ENCODE assay signal across 9 cellular contexts in the genomic region with DNA sequence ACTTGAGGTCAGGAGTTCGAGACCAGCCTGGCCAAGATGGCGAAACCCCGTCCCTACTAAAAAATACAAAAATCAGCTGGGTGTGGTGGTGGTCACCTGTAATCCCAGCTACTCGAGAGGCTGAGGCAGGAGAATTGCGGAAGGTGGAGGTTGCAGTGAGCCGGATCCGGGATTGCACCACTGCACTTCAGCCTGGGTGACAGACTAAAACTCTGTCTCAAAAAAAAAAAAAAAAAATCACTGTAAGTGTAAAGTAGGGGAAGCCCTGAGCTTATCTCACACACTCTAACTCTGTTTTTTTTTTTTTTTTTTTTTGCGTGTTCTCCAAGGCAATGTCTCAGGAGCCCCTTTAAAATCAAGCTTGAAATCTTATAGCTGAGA. TPM values are rescaled to one million over a fixed set of nuclear protein-coding genes. Genes with fewer than 3 reads are reported as not detected.
A peak's percentile ranks its signal among the peaks of the same experiment; 100 is the strongest.
DNase-seq lines count a peak whose midpoint lies in the region; ATAC-seq, FAIRE-seq and TF ChIP-seq lines count a peak whose summit lies in the region.
"Had no signal": no experiment of that assay in that cellular context is flagged by ENCODE, and none has a peak within 500 bp of the region (broad histone marks: within the 10 kb centered on the region; RNA-seq: fewer than 3 reads in every experiment).

No MANE protein-coding gene starts in this region.

- peak overlapping the region; percentile 87 for H3K4me2 ChIP-seq in HCT116 (ENCODE audit: low read length)

- H3K9me2 ChIP-seq in HCT116 (ENCODE audit: insufficient read depth): no peaks in the 10 kb centered on the region

- H3K9me3 ChIP-seq in HCT116 (ENCODE audit: control insufficient read depth in 1 of 2, insufficient read depth in 1 of 2, low read depth in 1 of 2, low read length in 2 of 2) (no peaks in the 10 kb centered on the region), small intestine (ENCODE audit: control insufficient read depth, low read depth) (no peaks in the 10 kb centered on the region)

- H3K9me3 Mint-ChIP-seq in activated CD8-positive, alpha-beta T cell treated with anti-CD3 and anti-CD28 coated beads, Interleukin-2, amount 10 ng/mL, durations not matched to agents 7 days and 5 days (ENCODE audit: insufficient read depth): no peaks in the 10 kb centered on the region

- H3K36me3 ChIP-seq in HCT116 (ENCODE audit: control insufficient read depth in 1 of 2, insufficient read depth in 2 of 2, low read length in 2 of 2) (no peaks in the 10 kb centered on the region), small intestine (ENCODE audit: control insufficient read depth in 2 of 2, insufficient read depth in 2 of 2, low read length in 2 of 2) (no peaks in the 10 kb centered on the region)

- 46 to 48% (median 47%) methylated on average over 7 to 8 of the region's 8 CpGs for WGBS in small intestine, 3 donors

- BruUV-seq in HCT116 (replicated peaks; lab: Mats Ljungman, UMichigan): no TSS peak

- peak overlapping the region; percentile 75 for H3K4me3 Mint-ChIP-seq in activated CD8-positive, alpha-beta T cell treated with anti-CD3 and anti-CD28 coated beads, Interleukin-2, amount 10 ng/mL, durations not matched to agents 7 days and 5 days

- TF ChIP-seq RAD21 in HCT116 (IDR thresholded peaks at IDR 0.05; ENCODE audit: low read depth): no peak

- peak overlapping the region; percentile 77 for H2AFZ ChIP-seq in HCT116 (ENCODE audit: low read depth, low read length, poor library complexity, severe bottlenecking)

- RAD21 ChIA-PET in HCT116 (lab: Charles Lee; ENCODE audit: low non-redundant PET in 1 of 2, low total read pairs in 2 of 2, uncharacterized antibody in 2 of 2, unreplicated experiment in 2 of 2): interaction anchor here (0.6 to 1.5 kb wide), 4 partner anchors 13 to 487 kb away, joined by 3 read pairs; no protein-coding TSS in a partner anchor

- no peaks in the 10 kb centered on the region for H4K20me1 ChIP-seq in HCT116 (ENCODE audit: insufficient read depth)

- no peak for TF ChIP-seq CTCF in HCT116 (IDR thresholded peaks at IDR 0.05 in 2 of 3, conservative IDR thresholded peaks at IDR 0.05 in 1 of 3; ENCODE audit: borderline replicate concordance in 1 of 3, insufficient read depth in 1 of 3, low read depth in 2 of 3, low read length in 2 of 3)

- ATAC-seq in HCT116: no peak
- ATAC-seq in activated CD8-positive, alpha-beta T cell treated with anti-CD3 and anti-CD28 coated beads, Interleukin-2, amount 10 ng/mL, durations not matched to agents 7 days and 5 days: peak; percentile 17
- peak; percentile 17 for ATAC-seq in left ventricle myocardium superior

- intact Hi-C loops in HCT116 (cut with micrococcal nuclease) (loop anchor here (2.0 kb wide), 1 partner anchor 116 kb away; no protein-coding TSS in a partner anchor), left ventricle myocardium superior (cut with micrococcal nuclease) (loop anchor here (10.0 kb wide), 1 partner anchor 114 kb away; the partner anchor contains the start of gene BAZ2A)

- H3K79me2 ChIP-seq in HCT116 (ENCODE audit: insufficient read depth, low read length): peaks cover 42% of the 10 kb centered on the region

- POLR2A ChIA-PET in HCT116 (lab: Charles Lee): interaction anchor here (1.0 to 1.6 kb wide), 7 partner anchors 8 to 167 kb away, joined by 3 to 9 read pairs (median 3); partner anchors contain the start of genes PTGES3 and STAT2
- POLR2A ChIA-PET in activated CD8-positive, alpha-beta T cell treated with anti-CD3 and anti-CD28 coated beads, Interleukin-2, amount 10 ng/mL, durations not matched to agents 7 days and 5 days (lab: Charles Lee): interaction anchor here (0.6 to 2.0 kb wide), 4 partner anchors 18 to 111 kb away, joined by 3 to 9 read pairs (median 3); partner anchors contain the start of gene BAZ2A

- DNase-seq in HCT116 (ENCODE audit: low read depth, low spot score) (no peak), left ventricle myocardium superior (no peak), small intestine (no peak), UCSD-AML1 (lab: John Stamatoyannopoulos, UW; ENCODE audit: unreplicated experiment) (no peak), SHP77 treated with DMSO at 0.1 percent for 48 hours (lab: John Stamatoyannopoulos, UW) (no peak), anterior cingulate cortex (lab: John Stamatoyannopoulos, UW) (no peak), NCI-H345 treated with DMSO at 0.1 percent for 48 hours (lab: John Stamatoyannopoulos, UW; ENCODE audit: unreplicated experiment) (no peak)
- no peak for DNase-seq in activated CD8-positive, alpha-beta T cell treated with anti-CD3 and anti-CD28 coated beads, Interleukin-2, amount 10 ng/mL, durations not matched to agents 7 days and 5 days

- H3K27ac ChIP-seq in HCT116 (ENCODE audit: low read depth, low read length): peak overlapping the region; percentile 76
- H3K27ac ChIP-seq in small intestine (ENCODE audit: low read depth in 1 of 2, low read length in 1 of 2): peak overlapping the region; percentile 41 to 88

- no peaks in the 10 kb centered on the region for H3K36me3 Mint-ChIP-seq in activated CD8-positive, alpha-beta T cell treated with anti-CD3 and anti-CD28 coated beads, Interleukin-2, amount 10 ng/mL, durations not matched to agents 7 days and 5 days (ENCODE audit: low read depth)

- H3K4me1 Mint-ChIP-seq in activated CD8-positive, alpha-beta T cell treated with anti-CD3 and anti-CD28 coated beads, Interleukin-2, amount 10 ng/mL, durations not matched to agents 7 days and 5 days (ENCODE audit: low read depth): peaks cover 31% of the 10 kb centered on the region

- no peaks in the 10 kb centered on the region for H3K27me3 ChIP-seq in HCT116 (ENCODE audit: insufficient read depth, low read length)
- no peaks in the 10 kb centered on the region for H3K27me3 ChIP-seq in small intestine (ENCODE audit: control insufficient read depth in 2 of 2, insufficient read depth in 2 of 2, low read length in 2 of 2)

- peak overlapping the region; percentile 59 to 82 for H3K4me3 ChIP-seq in HCT116 (replicated peaks in 1 of 2; ENCODE audit: low read depth in 1 of 2, low read length in 2 of 2)
- peak overlapping the region in 1 of 2 donors; percentile 54 for H3K4me3 ChIP-seq in small intestine (ENCODE audit: low read depth in 1 of 2, low read length in 2 of 2)

- no peaks in the 10 kb centered on the region for H3K27me3 Mint-ChIP-seq in activated CD8-positive, alpha-beta T cell treated with anti-CD3 and anti-CD28 coated beads, Interleukin-2, amount 10 ng/mL, durations not matched to agents 7 days and 5 days (ENCODE audit: low read depth)

- H3K4me1 ChIP-seq in HCT116 (ENCODE audit: control insufficient read depth in 1 of 2, insufficient read depth in 2 of 2, low read length in 2 of 2) (peaks cover 56 to 87% of the 10 kb centered on the region in 2 experiments), small intestine (ENCODE audit: control insufficient read depth in 2 of 2, insufficient read depth in 1 of 2, low read depth in 1 of 2, low read length in 1 of 2) (no peaks in the 10 kb centered on the region)

- H3K9ac ChIP-seq in HCT116 (ENCODE audit: low read length): peak overlapping the region; percentile 68

- H3K27ac Mint-ChIP-seq in activated CD8-positive, alpha-beta T cell treated with anti-CD3 and anti-CD28 coated beads, Interleukin-2, amount 10 ng/mL, durations not matched to agents 7 days and 5 days: no peak overlapping the region

- CTCF ChIA-PET in HCT116 (lab: Charles Lee): interaction anchor here (0.6 to 2.0 kb wide), 5 partner anchors 8 to 116 kb away, joined by 3 to 22 read pairs (median 6); no protein-coding TSS in a partner anchor
- CTCF ChIA-PET in activated CD8-positive, alpha-beta T cell treated with anti-CD3 and anti-CD28 coated beads, Interleukin-2, amount 10 ng/mL, durations not matched to agents 7 days and 5 days (lab: Charles Lee): interaction anchor here (0.6 to 3.5 kb wide), 15 partner anchors 14 to 115 kb away, joined by 3 to 18 read pairs (median 5); no protein-coding TSS in a partner anchor

- no peak for FAIRE-seq in small intestine (lab: Jason Lieb, UNC)
- FAIRE-seq: colon had no signal

- no peak for TF ChIP-seq POLR2A in HCT116 (IDR thresholded peaks at IDR 0.05; ENCODE audit: borderline replicate concordance, extremely low read depth, insufficient read depth, insufficient read length)

TF ChIP-seq in HCT116, 20 proteins besides CTCF, POLR2A, EP300 and RAD21 (continues in another document):
- TF ChIP-seq CBX3 (IDR thresholded peaks at IDR 0.05; ENCODE audit: low read depth): no peak
- no peak for TF ChIP-seq SP1 (IDR thresholded peaks at IDR 0.05; ENCODE audit: low read depth)
- TF ChIP-seq EZH2phosphoT487 (IDR thresholded peaks at IDR 0.05; ENCODE audit: borderline replicate concordance): no peak
- TF ChIP-seq YY1 (IDR thresholded peaks at IDR 0.05; ENCODE audit: extremely low read depth, insufficient replicate concordance, low read depth, low read length): no peak
- TF ChIP-seq CEBPB (IDR thresholded peaks at IDR 0.05; ENCODE audit: low read depth): no peak
- TF ChIP-seq ZNF274 (IDR thresholded peaks at IDR 0.05; ENCODE audit: low read depth, low read length): no peak
- TF ChIP-seq, protein P1, sequence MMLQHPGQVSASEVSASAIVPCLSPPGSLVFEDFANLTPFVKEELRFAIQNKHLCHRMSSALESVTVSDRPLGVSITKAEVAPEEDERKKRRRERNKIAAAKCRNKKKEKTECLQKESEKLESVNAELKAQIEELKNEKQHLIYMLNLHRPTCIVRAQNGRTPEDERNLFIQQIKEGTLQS (IDR thresholded peaks at IDR 0.05): no peak

RNA-seq across cellular contexts. Expression of gene RBMS2, which starts 0.4 kb away (rescaled TPM):
- total RNA-seq in HCT116 (2021; ENCODE audit: unreplicated experiment): 40.8 TPM
- polyA plus RNA-seq in HCT116 (2012): 12.2 and 15.2 TPM in 2 replicates
- 1 to 10 TPM; 4.8 to 5.5 TPM for total RNA-seq in activated CD8-positive, alpha-beta T cell treated with anti-CD3 and anti-CD28 coated beads, Interleukin-2, amount 10 ng/mL, durations not matched to agents 7 days and 5 days
- 26.9 TPM for total RNA-seq in left ventricle myocardium superior
- polyA plus RNA-seq in small intestine: 1 to 10 TPM; 2.0 to 7.8 (median 3.8) TPM

RNA-seq across cellular contexts. Expression of gene GLS2, which starts 33.2 kb away (rescaled TPM):
- total RNA-seq in HCT116 (2021; ENCODE audit: unreplicated experiment) (not detected), left ventricle myocardium superior (0.57 TPM)
- polyA plus RNA-seq in HCT116 (2012): 0.07 and 0.08 TPM in 2 replicates
- total RNA-seq in activated CD8-positive, alpha-beta T cell treated with anti-CD3 and anti-CD28 coated beads, Interleukin-2, amount 10 ng/mL, durations not matched to agents 7 days and 5 days: 1 to 10 TPM in 1 of 2 experiments, under 1 TPM in 1; 0.70 to 1.1 TPM
- polyA plus RNA-seq in small intestine: 1 to 10 TPM in 1 of 3 donors, under 1 TPM in 2; 0.54 to 1.1 (median 0.67) TPM

RNA-seq across cellular contexts. Expression of gene SPRYD4, which starts 52.8 kb away (rescaled TPM):
- total RNA-seq in HCT116 (2021; ENCODE audit: unreplicated experiment) (2.5 TPM), left ventricle myocardium superior (3.1 TPM)
- polyA plus RNA-seq in HCT116 (2012): 0.77 and 1.0 TPM in 2 replicates
- 1 to 10 TPM; 2.9 to 3.1 TPM for total RNA-seq in activated CD8-positive, alpha-beta T cell treated with anti-CD3 and anti-CD28 coated beads, Interleukin-2, amount 10 ng/mL, durations not matched to agents 7 days and 5 days
- polyA plus RNA-seq in small intestine: 1 to 10 TPM; 1.4 to 2.9 (median 2.4) TPM
